Comparison of ENCODE assay signal across 8 cellular contexts in the genomic region with DNA sequence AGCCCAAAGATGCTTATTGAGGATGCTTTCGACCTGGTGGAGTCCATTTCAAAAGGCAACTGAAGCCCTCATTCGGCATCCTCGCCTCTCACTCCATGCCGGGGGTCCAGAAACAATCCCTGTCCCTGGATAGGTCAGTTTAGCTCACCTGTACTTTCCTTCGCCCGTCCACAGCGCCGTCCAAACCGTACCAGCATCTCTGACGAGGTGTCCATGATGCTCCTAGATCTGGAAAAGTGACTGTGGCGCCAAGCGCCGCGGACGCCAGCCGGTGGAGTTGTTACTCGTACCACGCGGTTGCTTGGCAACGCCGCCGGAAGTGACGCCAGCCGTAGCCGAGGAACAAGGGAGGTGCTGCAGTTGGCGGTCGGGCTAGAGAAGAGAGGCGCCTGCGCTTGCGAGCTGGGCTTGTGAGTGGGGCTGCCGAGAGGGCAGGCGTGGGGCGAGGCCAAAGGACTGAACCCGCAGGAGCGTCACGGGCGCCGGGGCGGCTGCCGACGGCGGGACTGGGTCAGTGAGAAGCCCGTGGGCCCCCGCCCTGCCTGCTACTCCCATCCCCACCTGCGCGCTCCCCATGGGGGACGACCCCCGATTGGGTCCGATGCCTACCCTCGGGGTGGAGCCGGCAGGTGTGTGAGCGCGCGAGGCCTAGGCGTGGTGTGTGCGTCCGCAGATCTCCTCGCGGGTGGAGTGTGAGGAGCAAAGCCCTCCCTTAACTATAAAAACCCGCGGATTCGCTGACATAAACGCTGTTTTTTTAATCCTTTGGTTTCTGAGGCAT. TPM values are rescaled to one million over a fixed set of nuclear protein-coding genes. Genes with fewer than 3 reads are reported as not detected.
DNase-seq lines count a peak whose midpoint lies in the region; ATAC-seq and TF ChIP-seq lines count a peak whose summit lies in the region.

A gene with protein sequence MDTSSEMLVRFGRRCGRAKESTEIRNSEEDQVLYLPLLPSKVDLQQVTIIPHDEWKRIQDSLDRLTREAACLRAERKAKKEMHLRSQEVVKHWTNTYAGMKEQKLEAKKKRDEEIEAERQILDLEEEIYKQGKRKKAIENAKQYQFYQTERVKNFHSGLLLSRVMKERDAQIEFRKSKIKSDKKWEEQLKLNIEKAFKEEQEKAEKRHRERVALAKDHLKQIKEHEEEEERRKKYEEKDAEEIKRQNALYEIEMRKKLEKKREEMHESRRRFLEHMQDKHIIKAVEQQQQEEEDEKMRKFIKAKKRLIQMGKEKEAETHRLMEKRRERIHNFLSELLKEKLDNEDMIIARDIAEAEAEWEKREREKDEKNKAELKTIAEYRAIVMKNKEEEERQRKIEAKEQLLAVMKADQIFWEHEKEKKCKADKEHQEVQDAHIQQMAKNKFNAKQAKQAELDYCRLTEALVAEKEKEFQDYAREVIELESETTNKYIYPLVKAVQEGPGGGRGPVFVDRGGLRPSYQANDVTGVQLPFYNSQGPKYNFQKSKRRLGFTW (minus strand): TSS at position 293 of the 781 bp plus-strand sequence. CDS start 78 bp downstream, at position 215.
A gene with protein sequence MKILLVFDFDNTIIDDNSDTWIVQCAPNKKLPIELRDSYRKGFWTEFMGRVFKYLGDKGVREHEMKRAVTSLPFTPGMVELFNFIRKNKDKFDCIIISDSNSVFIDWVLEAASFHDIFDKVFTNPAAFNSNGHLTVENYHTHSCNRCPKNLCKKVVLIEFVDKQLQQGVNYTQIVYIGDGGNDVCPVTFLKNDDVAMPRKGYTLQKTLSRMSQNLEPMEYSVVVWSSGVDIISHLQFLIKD (plus strand): TSS at position 357 of the 781 bp plus-strand sequence. CDS start 6,503 bp downstream, outside the sequence.

- H2BK20ac ChIP-seq in IMR-90 (ENCODE audit: low read depth, low read length), result no peak within 1 kb of the TSS

- H3K4ac ChIP-seq in IMR-90 (ENCODE audit: low read depth, low read length), result peak within 1 kb of the TSS; percentile 51

- H3K4me1 ChIP-seq in IMR-90 (ENCODE audit: control insufficient read depth, insufficient read depth, low read length) (no peaks in the 10 kb centered on the region; the same call in 1 of the 2 replicates), OCI-LY7 (ENCODE audit: insufficient read depth, low read length, poor library complexity, severe bottlenecking) (peaks cover 16% of the 10 kb centered on the region), mononuclear cell (ENCODE audit: insufficient read depth, low read length) (peaks cover 14% of the 10 kb centered on the region)

- H4K20me1 ChIP-seq in IMR-90 (ENCODE audit: insufficient read depth, low read length) (no peaks in the 10 kb centered on the region), OCI-LY7 (ENCODE audit: insufficient read depth, low read length) (no peaks in the 10 kb centered on the region)

- H3K9me1 ChIP-seq in IMR-90 (ENCODE audit: insufficient read depth, low read length), result no peaks in the 10 kb centered on the region

- H2AK5ac ChIP-seq in IMR-90 (ENCODE audit: low read depth, low read length), result no peak within 1 kb of the TSS

- peak within 1 kb of the TSS; percentile 5 for H4K5ac ChIP-seq in IMR-90 (ENCODE audit: low read depth, low read length)

- DNase-seq in DMS114 treated with DMSO at 0.1 percent for 48 hours (lab: John Stamatoyannopoulos, UW; ENCODE audit: unreplicated experiment), result peak; percentile 78
- DNase-seq in IMR-90, result peak; percentile 95
- DNase-seq in OCI-LY7 (ENCODE audit: low spot score), result peak; percentile 95
- DNase-seq in activated T-cell treated with anti-CD3 and anti-CD28 coated beads for 4 hours, result peak; percentile 99
- DNase-seq in epithelial cell of prostate (ENCODE audit: low read depth, low spot score), result peak; percentile 72
- DNase-seq in stimulated activated CD8-positive, alpha-beta memory T cell treated with anti-CD3 and anti-CD28 coated beads, Interleukin-2, amount 100 ng/mL, for 48 hours (ENCODE audit: low read depth in 2 of 2), result peak; percentile 94 to 99

- H3K9ac ChIP-seq in IMR-90 (ENCODE audit: low read depth, low read length), result peak within 1 kb of the TSS; percentile 69

- H4K8ac ChIP-seq in IMR-90 (ENCODE audit: low read depth in 2 of 2, low read length in 2 of 2), result peak within 1 kb of the TSS; percentile 39 to 69

- H3K27ac ChIP-seq in IMR-90 (ENCODE audit: insufficient read depth, low read length) (peak within 1 kb of the TSS; percentile 70), OCI-LY7 (ENCODE audit: low read depth, low read length, poor library complexity, severe bottlenecking) (peak within 1 kb of the TSS; percentile 13), epithelial cell of prostate (peak within 1 kb of the TSS; percentile 42)

- H3K18ac ChIP-seq in IMR-90 (ENCODE audit: low read depth, low read length), result peak within 1 kb of the TSS; percentile 16; the same call in 1 of the 2 replicates

- intact Hi-C loops in IMR-90 (cut with micrococcal nuclease), result loop anchor here (2.0 kb wide), 1 partner anchor 54 kb away; no protein-coding TSS in a partner anchor
- intact Hi-C loops in OCI-LY7 (cut with micrococcal nuclease; ENCODE audit: unreplicated experiment), result loop anchor here (1.0 to 10.0 kb wide), 2 partner anchors 109 to 1450 kb away; partner anchors contain the start of gene STK39

- in situ Hi-C loops in IMR-90 (cut with MboI; ENCODE audit: low sequenced_read_pairs), result no loop called here

- no peak within 1 kb of the TSS; the same call in 1 of the 2 replicates for H2BK120ac ChIP-seq in IMR-90 (ENCODE audit: low read depth, low read length)

- H3K9me3 ChIP-seq in IMR-90 (ENCODE audit: control insufficient read depth, insufficient read depth, low read length), result no peaks in the 10 kb centered on the region
- H3K9me3 ChIP-seq in OCI-LY7 (ENCODE audit: low read length), result no peaks in the 10 kb centered on the region
- H3K9me3 ChIP-seq in mononuclear cell (ENCODE audit: low read depth, low read length), result peaks cover 13% of the 10 kb centered on the region

- H3K23ac ChIP-seq in IMR-90 (ENCODE audit: low read depth, low read length), result peak within 1 kb of the TSS; percentile 44; the same call in 1 of the 2 replicates

- H3K27me3 ChIP-seq in IMR-90 (ENCODE audit: control insufficient read depth, insufficient read depth, low read length) (no peaks in the 10 kb centered on the region), mononuclear cell (ENCODE audit: insufficient read depth, low read length) (peaks cover 14% of the 10 kb centered on the region)

- peak within 1 kb of the TSS; percentile 91 for H3K4me2 ChIP-seq in IMR-90 (ENCODE audit: low read depth, low read length)
- H3K4me2 ChIP-seq in OCI-LY7 (ENCODE audit: low read length), result peak within 1 kb of the TSS; percentile 98

- H3K36me3 ChIP-seq in IMR-90 (ENCODE audit: control insufficient read depth, insufficient read depth, low read length) (peaks cover 2% of the 10 kb centered on the region; the same call in 1 of the 2 replicates), OCI-LY7 (ENCODE audit: insufficient read depth, low read length) (no peaks in the 10 kb centered on the region)

- H3K9me2 ChIP-seq in OCI-LY7 (ENCODE audit: insufficient read depth, low read length), result no peaks in the 10 kb centered on the region

- peak; percentile 75 for TF ChIP-seq POLR2A in IMR-90 (IDR thresholded peaks at IDR 0.05; ENCODE audit: low read depth, low read length)

- CTCF ChIA-PET in IMR-90 (lab: Yijun Ruan, JAX) (no interaction called here), OCI-LY7 (lab: Charles Lee; ENCODE audit: unreplicated experiment) (interaction anchor here (0.6 kb wide), 1 partner anchor 76 kb away, joined by 4 read pairs; no protein-coding TSS in a partner anchor)

- H3K79me1 ChIP-seq in IMR-90 (ENCODE audit: low read depth in 1 of 2, low read length in 2 of 2), result peaks cover 5 to 7% of the 10 kb centered on the region in 2 experiments; a peak in 1 of 4 replicates

- H3K14ac ChIP-seq in IMR-90 (replicated peaks; ENCODE audit: low read depth, low read length), result peak within 1 kb of the TSS; percentile 18

- peaks cover 4% of the 10 kb centered on the region; the same call in 1 of the 2 replicates for H3K79me2 ChIP-seq in OCI-LY7 (ENCODE audit: insufficient read depth, low read depth, low read length)

- peak within 1 kb of the TSS; percentile 35 for H2AK9ac ChIP-seq in IMR-90 (replicated peaks; ENCODE audit: low read depth, low read length, poor library complexity)

- peak within 1 kb of the TSS; percentile 64 for H3K4me3 ChIP-seq in IMR-90 (ENCODE audit: insufficient read depth, low read depth, low read length)
- peak within 1 kb of the TSS; percentile 73 for H3K4me3 ChIP-seq in OCI-LY7 (ENCODE audit: low read depth, low read length, poor library complexity, severe bottlenecking)
- H3K4me3 ChIP-seq in mononuclear cell (ENCODE audit: low read length), result peak within 1 kb of the TSS; percentile 73

- ATAC-seq in GM21529 (IDR thresholded peaks at IDR 0.05; ENCODE audit: unreplicated experiment) (peak; percentile 99), IMR-90 (ENCODE audit: low read depth) (peak; percentile 100)

- TF ChIP-seq CTCF in IMR-90 (conservative IDR thresholded peaks at IDR 0.05; ENCODE audit: low read depth, low read length) (no peak), OCI-LY7 (conservative IDR thresholded peaks at IDR 0.05; ENCODE audit: low read length) (no peak)

- no peak for TF ChIP-seq RAD21 in IMR-90 (IDR thresholded peaks at IDR 0.05; ENCODE audit: low read length)

- peak within 1 kb of the TSS; percentile 14 for H2BK5ac ChIP-seq in IMR-90 (ENCODE audit: low read depth, low read length, poor library complexity, severe bottlenecking)

- H2BK15ac ChIP-seq in IMR-90 (ENCODE audit: low read depth, low read length), result no peak within 1 kb of the TSS

- peak within 1 kb of the TSS; percentile 62 for H4K91ac ChIP-seq in IMR-90 (ENCODE audit: insufficient read depth, low read depth, low read length)

- WGBS in IMR-90 (ENCODE audit: extremely low coverage in 2 of 2, insufficient read length in 1 of 2), 2 experiments, result 0% methylated on average over 35 of the region's 63 CpGs; no CpG with 5 or more reads in 1 of the 2 experiments

- dilution Hi-C loops in IMR-90 (cut with HindIII; ENCODE audit: low sequenced_read_pairs, unreplicated experiment), result no loop called here

- H2AFZ ChIP-seq in IMR-90 (replicated peaks; ENCODE audit: low read length, poor library complexity) (peak within 1 kb of the TSS; percentile 100), OCI-LY7 (ENCODE audit: low read length) (peak within 1 kb of the TSS; percentile 99)

- POLR2A ChIA-PET in IMR-90 (lab: Charles Lee; ENCODE audit: unreplicated experiment) (no interaction called here), OCI-LY7 (lab: Charles Lee) (no interaction called here)

- BruUV-seq in IMR-90 (replicated peaks; lab: Mats Ljungman, UMichigan), result no TSS peak
- TSS peak; percentile 65 for BruUV-seq in OCI-LY7 (replicated peaks; lab: Mats Ljungman, UMichigan)

- peak within 1 kb of the TSS; percentile 14; the same call in 1 of the 2 replicates for H3K56ac ChIP-seq in IMR-90 (ENCODE audit: extremely low read depth, insufficient read depth, low read length)

RNA-seq across cellular contexts. Expression of the first gene that starts in this region (rescaled TPM):
- total RNA-seq in IMR-90 (2012; rRNA removed) (not detected in 2 replicates), OCI-LY7 (2022) (not detected in 2 replicates), mononuclear cell (0.10 TPM)
- not detected in 2 replicates for polyA plus RNA-seq in IMR-90 (2012; rRNA removed)
- not detected in 2 replicates for polyA plus RNA-seq in IMR-90 (2012; cell fraction: cytosol; rRNA removed)
- not detected in 2 replicates for polyA plus RNA-seq in IMR-90 (2012; cell fraction: nucleus; rRNA removed; ENCODE audit: low replicate concordance)
- not detected in 2 replicates for total RNA-seq in OCI-LY7 (2014; rRNA removed; shearing (Covaris generic))

RNA-seq across cellular contexts. Expression of the second gene that starts in this region (rescaled TPM):
- total RNA-seq in IMR-90 (2012; rRNA removed) (0.54 and 0.56 TPM in 2 replicates), OCI-LY7 (2022) (2.9 and 4.2 TPM in 2 replicates), mononuclear cell (3.6 TPM)
- 0.46 and 0.48 TPM in 2 replicates for polyA plus RNA-seq in IMR-90 (2012; rRNA removed)
- polyA plus RNA-seq in IMR-90 (2012; cell fraction: cytosol; rRNA removed), result 0.14 and 0.23 TPM in 2 replicates
- polyA plus RNA-seq in IMR-90 (2012; cell fraction: nucleus; rRNA removed; ENCODE audit: low replicate concordance), result 0.32 and 0.94 TPM in 2 replicates
- total RNA-seq in OCI-LY7 (2014; rRNA removed; shearing (Covaris generic)), result 2.8 and 4.8 TPM in 2 replicates

Comparison
In these comparisons a context has a peak if more than half of its experiments do, and no peak if none do; other contexts are left out.
1. Peak in every context shown above with its lines: DNase-seq, ATAC-seq, H3K4me3 ChIP-seq and H3K27ac ChIP-seq.
2. Peak in DNase-seq, ATAC-seq, H3K4me3 ChIP-seq, H3K27ac ChIP-seq, H3K9ac ChIP-seq and H3K4me2 ChIP-seq in IMR-90; RNA of the genes that start here not detected or under 1 TPM.
3. H3K27ac ChIP-seq: peak in every context shown above with its lines; median percentile 70 in IMR-90; 42 in epithelial cell of prostate; 13 in OCI-LY7.